28 cellular contexts compared by ENCODE assay signal in genomic region chr19:40457953-40458596, GRCh38.
"Had no signal": no experiment of that assay in that cellular context is flagged by ENCODE, and none has a peak within 500 bp of the region (broad histone marks: within the 10 kb centered on the region; RNA-seq: fewer than 3 reads in every experiment).

No MANE protein-coding gene starts in this region.

- H3K9ac ChIP-seq: neural progenitor cell had no signal

- H3K9me3 ChIP-seq: left lung, lower lobe of right lung, pancreas, prostate gland, suprapubic skin, thoracic aorta, tibial artery, upper lobe of right lung had no signal

- FAIRE-seq: keratinocyte, pancreas, urothelium cell line had no signal

- H3K4me2 ChIP-seq: neural progenitor cell had no signal

- DNase-seq: hippocampal formation; left colon; left lung; lower lobe of right lung; mammary epithelial cell; mesendoderm; naive B cell; natural killer cell; nephron progenitor cell; retina; stimulated activated CD4-positive, alpha-beta T cell treated with anti-CD3 and anti-CD28 coated beads, Interleukin-12 subunit alpha, Interleukin-12 subunit beta, amount 100 ng/mL, for 4 hours; stimulated activated CD4-positive, alpha-beta T cell treated with anti-CD3 and anti-CD28 coated beads, Interleukin-15, amount 100 ng/mL, for 24 hours; stimulated activated CD4-positive, alpha-beta T cell treated with anti-CD3 and anti-CD28 coated beads, Interleukin-2, amount 100 ng/mL, for 24 hours; stimulated activated CD4-positive, alpha-beta T cell treated with anti-CD3 and anti-CD28 coated beads, Interleukin-4, amount 100 ng/mL, for 1 hour; stimulated activated naive CD4-positive, alpha-beta T cell; tibial artery; trophoblast cell; upper lobe of right lung had no signal

- H3K27me3 ChIP-seq: left lung, neural progenitor cell, pancreas, suprapubic skin, tibial artery, upper lobe of right lung had no signal

- H2AFZ ChIP-seq: neural progenitor cell had no signal

- H3K4me3 ChIP-seq: left lung, lower lobe of right lung, neural progenitor cell, pancreas, prostate gland, skin epidermis, suprapubic skin, thoracic aorta, tibial artery, upper lobe of right lung had no signal

- H3K27ac ChIP-seq: left lung, lower lobe of right lung, neural progenitor cell, pancreas, prostate gland, skin epidermis, suprapubic skin, thoracic aorta, tibial artery, upper lobe of right lung had no signal

- ATAC-seq: left colon; left lung; lower lobe of right lung; natural killer cell; sciatic nerve; stimulated activated effector memory CD8-positive, alpha-beta T cell treated with anti-CD3 and anti-CD28 coated beads, Interleukin-12 subunit alpha, Interleukin-12 subunit beta, amount 100 ng/mL, for 72 hours; upper lobe of right lung had no signal

- H3K4me1 ChIP-seq: neural progenitor cell, pancreas had no signal

- H3K36me3 ChIP-seq: neural progenitor cell, pancreas, prostate gland had no signal
